ENCODE assay signal across 20 cellular contexts in the genomic region with DNA sequence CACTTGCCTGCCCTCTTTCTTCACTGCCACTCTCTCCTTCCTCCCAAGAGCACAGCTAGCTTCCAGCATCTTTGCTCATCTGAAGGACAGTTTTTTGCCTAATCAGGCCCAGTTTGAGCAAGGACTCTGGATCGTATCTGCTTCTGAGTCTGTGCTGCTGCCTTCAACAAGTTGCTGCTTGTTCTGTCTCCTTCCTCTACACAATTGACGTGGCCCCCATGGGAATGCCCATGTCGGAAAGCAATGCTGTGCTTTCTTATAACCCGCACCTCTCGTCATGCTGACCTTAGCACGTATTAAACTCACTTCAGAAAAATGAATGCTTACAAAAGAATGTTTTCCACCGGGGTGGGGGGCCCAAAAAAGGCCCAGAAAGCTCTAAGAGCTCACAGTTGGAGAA.
A peak's percentile ranks its signal among the peaks of the same experiment; 100 is the strongest.
DNase-seq lines count a peak whose midpoint lies in the region; ATAC-seq and TF ChIP-seq lines count a peak whose summit lies in the region.
"Had no signal": no experiment of that assay in that cellular context is flagged by ENCODE, and none has a peak within 500 bp of the region (broad histone marks: within the 10 kb centered on the region; RNA-seq: fewer than 3 reads in every experiment).

No MANE protein-coding gene starts in this region.

- no peaks in the 10 kb centered on the region for H4K20me1 ChIP-seq in BLaER1

- no peaks in the 10 kb centered on the region for H3K9me3 Mint-ChIP-seq in memory B cell
- H3K9me3 Mint-ChIP-seq: HFFc6 had no signal

- no peak for TF ChIP-seq CTCF in HEK293 (tag by site-specific recombination; IDR thresholded peaks at IDR 0.05)

- POLR2A ChIA-PET in HEK293 (lab: Yijun Ruan, JAX) = no interaction called here

- DNase-seq in T-helper 17 cell (no peak), memory B cell (ENCODE audit: low spot score in 2 of 2) (no peak), RPMI8226 (no peak), head of caudate nucleus (no peak), NCI-H345 (lab: John Stamatoyannopoulos, UW) (no peak), NCI-H2196 treated with DMSO at 0.1 percent for 48 hours (lab: John Stamatoyannopoulos, UW; ENCODE audit: unreplicated experiment) (no peak)
- DNase-seq: AML-193; DMS53; GDM1; HFFc6; Kasumi-1; NCI-H1048; NCI-H2081; NCI-H226; NCI-H774; NK-92 treated with Interleukin-12 subunit alpha and Interleukin-12 subunit beta, amount 100 ng/mL, for 24 hours had no signal

- H3K27ac Mint-ChIP-seq in T-helper 17 cell (peak overlapping the region; percentile 6), memory B cell (no peak overlapping the region)
- H3K27ac Mint-ChIP-seq: HFFc6 had no signal

- CTCF ChIA-PET in HEK293 (lab: Yijun Ruan, JAX) = interaction anchor here (0.9 to 1.9 kb wide), 4 partner anchors 192 to 239 kb away, joined by 3 to 9 read pairs (median 5); no protein-coding TSS in a partner anchor

- H3K9me3 ChIP-seq in BLaER1 (no peaks in the 10 kb centered on the region), HEK293 (ENCODE audit: control insufficient read depth, insufficient read depth, low read depth, low read length) (no peaks in the 10 kb centered on the region), T-helper 17 cell (ENCODE audit: control insufficient read depth, low read length, poor library complexity, severe bottlenecking) (no peaks in the 10 kb centered on the region)
- H3K9me3 ChIP-seq: SJSA1 had no signal

- H3K27me3 Mint-ChIP-seq in T-helper 17 cell (peaks cover 41% of the 10 kb centered on the region), memory B cell (peaks cover 2% of the 10 kb centered on the region)

- H3K36me3 Mint-ChIP-seq in T-helper 17 cell (ENCODE audit: low read depth) (no peaks in the 10 kb centered on the region), memory B cell (no peaks in the 10 kb centered on the region)

- ATAC-seq in T-helper 17 cell (no peak), memory B cell (ENCODE audit: low read depth) (no peak)
- ATAC-seq: Right ventricle myocardium inferior had no signal

- H3K9ac ChIP-seq in BLaER1 = 0 out of 2 replicates have a peak overlapping the region, but pooled peaks have one; percentile 21

- no peaks in the 10 kb centered on the region for H3K36me3 ChIP-seq in BLaER1
- H3K36me3 ChIP-seq in HEK293 (ENCODE audit: control insufficient read depth in 2 of 2, insufficient read depth in 1 of 2, low read length in 2 of 2) = no peaks in the 10 kb centered on the region
- H3K36me3 ChIP-seq: SJSA1 had no signal

- H3K4me3 ChIP-seq in BLaER1 (no peak overlapping the region), HEK293 (ENCODE audit: low read depth, low read length) (no peak overlapping the region)
- H3K4me3 ChIP-seq: SJSA1 had no signal

- H3K4me2 ChIP-seq in BLaER1 = peak overlapping the region; percentile 61

- intact Hi-C loops in head of caudate nucleus (cut with DNase I) = loop anchor here (5.0 kb wide), 1 partner anchor 216 kb away; no protein-coding TSS in a partner anchor

- H3K4me3 Mint-ChIP-seq in T-helper 17 cell (no peak overlapping the region), memory B cell (peak overlapping the region; percentile 46)
- H3K4me3 Mint-ChIP-seq: HFFc6 had no signal

- H3K4me1 Mint-ChIP-seq in T-helper 17 cell = peaks cover 11% of the 10 kb centered on the region
- H3K4me1 Mint-ChIP-seq in memory B cell = peaks cover 20% of the 10 kb centered on the region

- H3K27ac ChIP-seq in BLaER1 (no peak overlapping the region; the same call in 1 of the 2 replicates), HEK293 (ENCODE audit: extremely low read depth, low read depth, low read length) (no peak overlapping the region)
- H3K27ac ChIP-seq: SJSA1 had no signal

- H3K27me3 ChIP-seq in BLaER1 = no peaks in the 10 kb centered on the region
- H3K27me3 ChIP-seq: SJSA1 had no signal

- H3K4me1 ChIP-seq in BLaER1 = peaks cover 26% of the 10 kb centered on the region
- H3K4me1 ChIP-seq in HEK293 (ENCODE audit: control insufficient read depth, insufficient read depth, low read length) = no peaks in the 10 kb centered on the region
- H3K4me1 ChIP-seq: SJSA1 had no signal

TF ChIP-seq in HEK293, 187 proteins besides CTCF, POLR2A, EP300 and RAD21:
- TF ChIP-seq SCRT2 (tag by site-specific recombination; IDR thresholded peaks at IDR 0.05) = peak; percentile 42; the same call in 1 of the 2 replicates
- TF ChIP-seq, protein P1, sequence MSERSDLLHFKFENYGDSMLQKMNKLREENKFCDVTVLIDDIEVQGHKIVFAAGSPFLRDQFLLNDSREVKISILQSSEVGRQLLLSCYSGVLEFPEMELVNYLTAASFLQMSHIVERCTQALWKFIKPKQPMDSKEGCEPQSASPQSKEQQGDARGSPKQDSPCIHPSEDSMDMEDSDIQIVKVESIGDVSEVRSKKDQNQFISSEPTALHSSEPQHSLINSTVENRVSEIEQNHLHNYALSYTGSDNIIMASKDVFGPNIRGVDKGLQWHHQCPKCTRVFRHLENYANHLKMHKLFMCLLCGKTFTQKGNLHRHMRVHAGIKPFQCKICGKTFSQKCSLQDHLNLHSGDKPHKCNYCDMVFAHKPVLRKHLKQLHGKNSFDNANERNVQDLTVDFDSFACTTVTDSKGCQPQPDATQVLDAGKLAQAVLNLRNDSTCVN (tag by site-specific recombination; optimal IDR thresholded peaks at IDR 0.05) = no peak
